Comparison of ENCODE assay signal across 10 cellular contexts in genomic region chr14:92577321-92577742, GRCh38.
DNase-seq lines count a peak whose midpoint lies in the region; ATAC-seq, FAIRE-seq and TF ChIP-seq lines count a peak whose summit lies in the region.
"Had no signal": no experiment of that assay in that cellular context is flagged by ENCODE, and none has a peak within 500 bp of the region (broad histone marks: within the 10 kb centered on the region; RNA-seq: fewer than 3 reads in every experiment).

No MANE protein-coding gene starts in this region.

- peak overlapping the region; percentile 38 for H3K4me3 Mint-ChIP-seq in activated naive CD4-positive, alpha-beta T cell treated with anti-CD3 and anti-CD28 coated beads for 36 hours
- H3K4me3 Mint-ChIP-seq in GM23338, result no peak overlapping the region
- H3K4me3 Mint-ChIP-seq: nephron progenitor cell had no signal

- no peaks in the 10 kb centered on the region for H3K27me3 Mint-ChIP-seq in activated naive CD4-positive, alpha-beta T cell treated with anti-CD3 and anti-CD28 coated beads for 36 hours (ENCODE audit: low read depth)
- H3K27me3 Mint-ChIP-seq in GM23338 (ENCODE audit: insufficient read depth, low read depth, poor library complexity), result peaks cover 6% of the 10 kb centered on the region

- no peak for TF ChIP-seq POLR2A in H54 (IDR thresholded peaks at IDR 0.05; ENCODE audit: low read depth, low read length)

- H3K36me3 Mint-ChIP-seq in activated naive CD4-positive, alpha-beta T cell treated with anti-CD3 and anti-CD28 coated beads for 36 hours (ENCODE audit: low read depth), result peaks cover 2% of the 10 kb centered on the region
- H3K36me3 Mint-ChIP-seq in GM23338 (ENCODE audit: low read depth), result no peaks in the 10 kb centered on the region

- no peaks in the 10 kb centered on the region for H3K36me3 ChIP-seq in GM23338 (ENCODE audit: insufficient read depth)

- intact Hi-C loops in activated naive CD4-positive, alpha-beta T cell treated with anti-CD3 and anti-CD28 coated beads for 36 hours (cut with micrococcal nuclease), result no loop called here

- ATAC-seq in GM19455 (IDR thresholded peaks at IDR 0.05; ENCODE audit: unreplicated experiment) (peak; percentile 77), HG03139 (IDR thresholded peaks at IDR 0.05; ENCODE audit: unreplicated experiment) (peak; percentile 70), GM23338 (no peak)

- H3F3A ChIP-seq in GM23338 (replicated peaks; ENCODE audit: low read depth), result no peaks in the 10 kb centered on the region

- no peaks in the 10 kb centered on the region for H3K9me3 Mint-ChIP-seq in activated naive CD4-positive, alpha-beta T cell treated with anti-CD3 and anti-CD28 coated beads for 36 hours
- no peaks in the 10 kb centered on the region; the same call in 2 of the 3 replicates for H3K9me3 Mint-ChIP-seq in GM23338
- H3K9me3 Mint-ChIP-seq: nephron progenitor cell had no signal

- H4K20me1 ChIP-seq in GM23338 (replicated peaks; ENCODE audit: insufficient read depth), result no peaks in the 10 kb centered on the region

- TF ChIP-seq CTCF in GM12874 (IDR thresholded peaks at IDR 0.05; ENCODE audit: insufficient read depth, low read depth, low read length), result 0 out of 2 replicates have a peak, but pooled peaks have one; percentile 1
- TF ChIP-seq CTCF in GM23338 (conservative IDR thresholded peaks at IDR 0.05; ENCODE audit: low read depth in 2 of 2), result no peak
- TF ChIP-seq CTCF in coronary artery (IDR thresholded peaks at IDR 0.05), result no peak

- peak; percentile 49 for DNase-seq in activated naive CD4-positive, alpha-beta T cell treated with anti-CD3 and anti-CD28 coated beads for 36 hours
- DNase-seq in GM23338 (ENCODE audit: low spot score), result no peak
- no peak for DNase-seq in SK-N-DZ (ENCODE audit: low spot score)
- no peak for DNase-seq in H54 (ENCODE audit: insufficient read length, low spot score)
- no peak for DNase-seq in coronary artery (ENCODE audit: low spot score)
- DNase-seq: DND-41, nephron progenitor cell had no signal

- no peak overlapping the region for H3K27ac ChIP-seq in GM23338 (ENCODE audit: low read depth)
- H3K27ac ChIP-seq in coronary artery, result no peak overlapping the region

- H3K4me3 ChIP-seq in GM23338 (no peak overlapping the region), coronary artery (no peak overlapping the region)

- H2AFZ ChIP-seq in GM23338, result no peak overlapping the region

- CTCF ChIA-PET in activated naive CD4-positive, alpha-beta T cell treated with anti-CD3 and anti-CD28 coated beads for 36 hours (lab: Charles Lee), result interaction anchor here (0.6 to 2.0 kb wide), 8 partner anchors 9 to 471 kb away, joined by 3 to 6 read pairs (median 3); partner anchors contain the start of gene ATXN3

- H3K79me2 ChIP-seq in GM23338 (replicated peaks; ENCODE audit: insufficient read depth), result no peaks in the 10 kb centered on the region

- H3K4me1 ChIP-seq in GM23338 (ENCODE audit: insufficient read depth), result peaks cover 17% of the 10 kb centered on the region

- H3K4me2 ChIP-seq in GM23338, result no peak overlapping the region

- peaks cover 45% of the 10 kb centered on the region for H3K4me1 Mint-ChIP-seq in activated naive CD4-positive, alpha-beta T cell treated with anti-CD3 and anti-CD28 coated beads for 36 hours (ENCODE audit: low read depth)
- peaks cover 17% of the 10 kb centered on the region for H3K4me1 Mint-ChIP-seq in GM23338

- peaks cover 10% of the 10 kb centered on the region; the same call in 1 of the 2 replicates for H3K9me2 ChIP-seq in GM23338 (ENCODE audit: insufficient read depth)

- no peak for FAIRE-seq in H54 (lab: Jason Lieb, UNC)

- H3K27me3 ChIP-seq in GM23338 (ENCODE audit: insufficient read depth), result no peaks in the 10 kb centered on the region

- no peak overlapping the region for H3K27ac Mint-ChIP-seq in activated naive CD4-positive, alpha-beta T cell treated with anti-CD3 and anti-CD28 coated beads for 36 hours
- no peak overlapping the region for H3K27ac Mint-ChIP-seq in GM23338
- H3K27ac Mint-ChIP-seq: nephron progenitor cell had no signal

TF ChIP-seq in GM23338, 12 proteins besides CTCF, POLR2A, EP300 and RAD21 (continues in another document):
- TF ChIP-seq CREB1 (CRISPR knock-in tag; IDR thresholded peaks at IDR 0.05; ENCODE audit: low read depth) (no peak), NANOG (IDR thresholded peaks at IDR 0.05; ENCODE audit: borderline replicate concordance) (no peak), REST (IDR thresholded peaks at IDR 0.05; ENCODE audit: unreplicated experiment) (no peak), JUNB (IDR thresholded peaks at IDR 0.05; ENCODE audit: unreplicated experiment) (no peak), EZH2phosphoT487 (IDR thresholded peaks at IDR 0.05; ENCODE audit: unreplicated experiment) (no peak), ZNF331 (CRISPR knock-in tag; IDR thresholded peaks at IDR 0.05; ENCODE audit: low read depth) (no peak), ETS1 (IDR thresholded peaks at IDR 0.05) (no peak), POLR2AphosphoS5 (IDR thresholded peaks at IDR 0.05; ENCODE audit: low read depth) (no peak)
